Comparison of ENCODE assay signal across 23 cellular contexts in the genomic region with DNA sequence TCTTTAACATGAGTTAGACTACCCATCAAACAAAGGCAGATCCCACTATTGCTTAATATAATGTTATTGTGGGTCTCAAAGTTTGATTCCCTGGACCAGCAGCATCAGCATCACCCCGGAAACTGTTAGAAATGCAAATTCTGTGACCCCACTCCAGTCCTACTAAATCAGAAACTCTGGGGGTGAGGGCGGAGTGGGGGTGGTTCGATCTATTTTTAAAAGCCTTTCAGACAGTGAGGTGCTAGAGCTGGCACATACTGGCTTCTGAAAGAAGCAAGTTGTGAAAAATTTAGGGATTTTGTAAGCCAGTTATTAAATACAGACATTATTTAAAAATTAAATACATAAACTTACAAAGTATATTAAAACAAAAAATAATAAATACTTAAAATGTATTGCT.
"Had no signal": no experiment of that assay in that cellular context is flagged by ENCODE, and none has a peak within 500 bp of the region (broad histone marks: within the 10 kb centered on the region; RNA-seq: fewer than 3 reads in every experiment).

No MANE protein-coding gene starts in this region.

- DNase-seq: colonic mucosa; cortex of kidney; dermis blood vessel endothelial cell; dorsolateral prefrontal cortex; effector CD4-positive, alpha-beta T cell; effector CD8-positive, alpha-beta T cell; effector memory CD4-positive, alpha-beta T cell; effector memory CD8-positive, alpha-beta T cell; endodermal cell; erythroblast; esophagus squamous epithelium; foreskin fibroblast; foreskin keratinocyte; foreskin melanocyte; gastrocnemius medialis; glutamatergic neuron; heart left ventricle; heart right ventricle had no signal

- H3K4me3 Mint-ChIP-seq: dendritic cell treated with granulocyte-macrophage colony-stimulating factor and Interleukin-4, amounts not matched to agents 40 ng/mL and 50 ng/mL, for 4 days; effector memory CD8-positive, alpha-beta T cell; endodermal cell had no signal

- H3K4me1 ChIP-seq: colonic mucosa, esophagus squamous epithelium, foreskin keratinocyte, gastrocnemius medialis, gastroesophageal sphincter had no signal

- H3K4me1 Mint-ChIP-seq: endodermal cell had no signal

- H3K27ac Mint-ChIP-seq: dendritic cell treated with granulocyte-macrophage colony-stimulating factor and Interleukin-4, amounts not matched to agents 40 ng/mL and 50 ng/mL, for 4 days; effector memory CD8-positive, alpha-beta T cell; endodermal cell had no signal

- H3K4me3 ChIP-seq: colonic mucosa, coronary artery, dorsolateral prefrontal cortex, esophagus squamous epithelium, gastrocnemius medialis, gastroesophageal sphincter, heart right ventricle had no signal

- ATAC-seq: effector memory CD8-positive, alpha-beta T cell; esophagus mucosa; foreskin keratinocyte; gastrocnemius medialis; gastroesophageal sphincter; heart left ventricle; heart right ventricle had no signal

- H3K27ac ChIP-seq: colonic mucosa, coronary artery, dorsolateral prefrontal cortex, epithelial cell of prostate, esophagus squamous epithelium, foreskin keratinocyte, gastrocnemius medialis, gastroesophageal sphincter, heart left ventricle, heart right ventricle had no signal

- H3K27me3 Mint-ChIP-seq: dendritic cell treated with granulocyte-macrophage colony-stimulating factor and Interleukin-4, amounts not matched to agents 40 ng/mL and 50 ng/mL, for 4 days; effector memory CD8-positive, alpha-beta T cell had no signal

- H3K27me3 ChIP-seq: colonic mucosa, dorsolateral prefrontal cortex, esophagus squamous epithelium, foreskin keratinocyte, gastrocnemius medialis, gastroesophageal sphincter, heart left ventricle, heart right ventricle had no signal

- H3K36me3 ChIP-seq: colonic mucosa, esophagus squamous epithelium, gastrocnemius medialis, gastroesophageal sphincter, heart left ventricle, heart right ventricle had no signal

- H3K9me3 ChIP-seq: colonic mucosa, esophagus squamous epithelium, gastrocnemius medialis, gastroesophageal sphincter had no signal
